In the genomic region with DNA sequence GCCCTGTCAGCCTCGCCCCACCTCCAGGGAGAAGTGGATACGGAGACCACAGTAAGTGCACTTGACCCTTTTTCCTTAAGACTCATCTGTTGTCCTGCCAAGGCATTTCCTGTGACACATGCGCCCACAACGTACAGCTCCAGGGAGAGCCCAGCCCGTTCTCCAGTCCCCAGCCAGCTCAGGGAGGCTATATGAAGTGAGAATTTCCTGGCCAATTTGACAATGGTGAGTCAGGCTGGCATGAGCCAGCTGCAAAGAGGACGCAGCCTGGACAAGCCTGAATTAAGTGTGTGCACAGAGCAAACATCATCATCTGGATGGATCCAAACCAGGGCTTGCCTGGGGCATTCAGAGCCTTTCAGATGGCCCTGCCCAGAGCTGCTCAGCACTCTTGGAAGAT, we compare ENCODE assay signal across 8 cellular contexts.
DNase-seq lines count a peak whose midpoint lies in the region; ATAC-seq and TF ChIP-seq lines count a peak whose summit lies in the region.

No MANE protein-coding gene starts in this region.

- no peaks in the 10 kb centered on the region for H3K9me3 Mint-ChIP-seq in MCF 10A (ENCODE audit: unreplicated experiment)
- H3K9me3 Mint-ChIP-seq in mesothelial cell of epicardium, result no peaks in the 10 kb centered on the region
- no peaks in the 10 kb centered on the region for H3K9me3 Mint-ChIP-seq in activated naive CD8-positive, alpha-beta T cell treated with anti-CD3 and anti-CD28 coated beads, Interleukin-2, amount 50 U/mL, for 24 hours

- H3K27me3 Mint-ChIP-seq in MCF 10A (ENCODE audit: insufficient read depth, unreplicated experiment), result no peaks in the 10 kb centered on the region
- H3K27me3 Mint-ChIP-seq in mesothelial cell of epicardium (ENCODE audit: low read depth), result no peaks in the 10 kb centered on the region
- peaks cover 2% of the 10 kb centered on the region for H3K27me3 Mint-ChIP-seq in activated naive CD8-positive, alpha-beta T cell treated with anti-CD3 and anti-CD28 coated beads, Interleukin-2, amount 50 U/mL, for 24 hours

- H3K27ac Mint-ChIP-seq in MCF 10A (ENCODE audit: low read depth, unreplicated experiment) (peak overlapping the region; percentile 18), mesothelial cell of epicardium (peak overlapping the region; percentile 23)
- no peak overlapping the region for H3K27ac Mint-ChIP-seq in activated naive CD8-positive, alpha-beta T cell treated with anti-CD3 and anti-CD28 coated beads, Interleukin-2, amount 50 U/mL, for 24 hours

- no peak for TF ChIP-seq CTCF in MCF 10A (IDR thresholded peaks at IDR 0.05; ENCODE audit: unreplicated experiment)
- no peak for TF ChIP-seq CTCF in mesothelial cell of epicardium (IDR thresholded peaks at IDR 0.05; ENCODE audit: unreplicated experiment)

- DNase-seq in AG20443 (ENCODE audit: low spot score) (peak; percentile 94), NCI-H146 (lab: John Stamatoyannopoulos, UW) (peak; percentile 82), MCF 10A (ENCODE audit: unreplicated experiment) (peak; percentile 98), mesothelial cell of epicardium (ENCODE audit: low spot score in 2 of 2, unreplicated experiment in 2 of 2) (no peak), Ammon's horn (ENCODE audit: low spot score) (no peak), CD1c-positive myeloid dendritic cell (ENCODE audit: extremely low spot score) (no peak)
- no peak for DNase-seq in activated naive CD8-positive, alpha-beta T cell treated with anti-CD3 and anti-CD28 coated beads, Interleukin-2, amount 50 U/mL, for 24 hours

- H3K4me1 Mint-ChIP-seq in MCF 10A (ENCODE audit: insufficient read depth, unreplicated experiment) (peaks cover 37% of the 10 kb centered on the region), mesothelial cell of epicardium (peaks cover 34% of the 10 kb centered on the region)
- H3K4me1 Mint-ChIP-seq in activated naive CD8-positive, alpha-beta T cell treated with anti-CD3 and anti-CD28 coated beads, Interleukin-2, amount 50 U/mL, for 24 hours, result no peaks in the 10 kb centered on the region

- POLR2A ChIA-PET in MCF 10A (lab: Yijun Ruan, JAX), result interaction anchor here (0.6 to 1.9 kb wide), 10 partner anchors 23 to 319 kb away, joined by 3 to 5 read pairs (median 3); no protein-coding TSS in a partner anchor

- ATAC-seq in GM21619 (IDR thresholded peaks at IDR 0.05; ENCODE audit: unreplicated experiment), result no peak
- no peak for ATAC-seq in activated naive CD8-positive, alpha-beta T cell treated with anti-CD3 and anti-CD28 coated beads, Interleukin-2, amount 50 U/mL, for 24 hours

- no peaks in the 10 kb centered on the region for H3K36me3 Mint-ChIP-seq in MCF 10A (ENCODE audit: insufficient read depth, unreplicated experiment)
- no peaks in the 10 kb centered on the region for H3K36me3 Mint-ChIP-seq in mesothelial cell of epicardium
- H3K36me3 Mint-ChIP-seq in activated naive CD8-positive, alpha-beta T cell treated with anti-CD3 and anti-CD28 coated beads, Interleukin-2, amount 50 U/mL, for 24 hours (ENCODE audit: low read depth), result no peaks in the 10 kb centered on the region

- BruUV-seq in MCF 10A (replicated peaks; lab: Mats Ljungman, UMichigan), result no TSS peak

- H3K4me3 Mint-ChIP-seq in MCF 10A (ENCODE audit: unreplicated experiment) (peak overlapping the region; percentile 39), mesothelial cell of epicardium (no peak overlapping the region)
- no peak overlapping the region for H3K4me3 Mint-ChIP-seq in activated naive CD8-positive, alpha-beta T cell treated with anti-CD3 and anti-CD28 coated beads, Interleukin-2, amount 50 U/mL, for 24 hours

- CTCF ChIA-PET in MCF 10A (lab: Yijun Ruan, JAX), result interaction anchor here (0.7 to 6.2 kb wide), 21 partner anchors 9 to 1305 kb away, joined by 3 to 95 read pairs (median 5); a partner anchor contains a TSS

- intact Hi-C loops in MCF 10A (cut with micrococcal nuclease), result loop anchor here (1.0 to 5.0 kb wide), 8 partner anchors 36 to 364 kb away; no protein-coding TSS in a partner anchor

Comparison
In these comparisons a context has a peak if more than half of its experiments do, and no peak if none do; other contexts are left out.
1. DNase-seq: peak in AG20443 (single experiment), NCI-H146 (single experiment) and MCF 10A (single experiment); none in mesothelial cell of epicardium (0 of 2), Ammon's horn (single experiment), CD1c-positive myeloid dendritic cell (single experiment) and activated naive CD8-positive, alpha-beta T cell treated with anti-CD3 and anti-CD28 coated beads, Interleukin-2, amount 50 U/mL, for 24 hours (single experiment).